ENCODE assay signal across 38 cellular contexts in genomic region chr21:44296103-44296519, GRCh38. TPM values are rescaled to one million over a fixed set of nuclear protein-coding genes. Genes with fewer than 3 reads are reported as not detected.
"Had no signal": no experiment of that assay in that cellular context is flagged by ENCODE, and none has a peak within 500 bp of the region (broad histone marks: within the 10 kb centered on the region; RNA-seq: fewer than 3 reads in every experiment).

No MANE protein-coding gene starts in this region.

- H3K27ac Mint-ChIP-seq: activated naive CD4-positive, alpha-beta T cell treated with anti-CD3 and anti-CD28 coated beads for 36 hours; activated naive CD8-positive, alpha-beta T cell treated with anti-CD3 and anti-CD28 coated beads for 36 hours; immature natural killer cell; natural killer cell; neural progenitor cell had no signal

- H3K4me3 Mint-ChIP-seq: activated naive CD4-positive, alpha-beta T cell treated with anti-CD3 and anti-CD28 coated beads for 36 hours; activated naive CD8-positive, alpha-beta T cell treated with anti-CD3 and anti-CD28 coated beads for 36 hours; effector memory CD8-positive, alpha-beta T cell; immature natural killer cell; natural killer cell; neural progenitor cell; stimulated activated effector memory CD8-positive, alpha-beta T cell treated with anti-CD3 and anti-CD28 coated beads, Interleukin-12 subunit alpha, Interleukin-12 subunit beta, amount 100 ng/mL, for 72 hours had no signal

- H3K27ac ChIP-seq: adrenal gland, body of pancreas, cardiac muscle cell, coronary artery, lower lobe of right lung, neural progenitor cell, stomach, thyroid gland, upper lobe of left lung, vagina, WERI-Rb-1 had no signal

- H3K36me3 Mint-ChIP-seq: immature natural killer cell, natural killer cell, neural progenitor cell had no signal

- H3K27me3 Mint-ChIP-seq: activated naive CD8-positive, alpha-beta T cell treated with anti-CD3 and anti-CD28 coated beads for 36 hours had no signal

- H3K9me3 ChIP-seq: adrenal gland, body of pancreas, lower lobe of right lung, stomach, thyroid gland, upper lobe of left lung, vagina had no signal

- H3K9ac ChIP-seq: neural progenitor cell had no signal

- DNase-seq: activated CD4-positive, alpha-beta T cell treated with anti-CD3 and anti-CD28 coated beads for 48 hours; activated CD4-positive, alpha-beta T cell treated with anti-CD3 and anti-CD28 coated beads, Interleukin-2, amount 50 U/mL, for 48 hours; activated CD8-positive, alpha-beta memory T cell treated with anti-CD3 and anti-CD28 coated beads for 24 hours; activated effector memory CD4-positive, alpha-beta T cell treated with anti-CD3 and anti-CD28 coated beads, Interleukin-2, amount 50 U/mL, for 16 hours; activated naive CD4-positive, alpha-beta T cell treated with anti-CD3 and anti-CD28 coated beads for 36 hours; activated naive CD8-positive, alpha-beta T cell treated with anti-CD3 and anti-CD28 coated beads for 36 hours; adrenal gland; aorta; body of pancreas; effector memory CD8-positive, alpha-beta T cell; erythroblast; head of caudate nucleus; hippocampal formation; immature natural killer cell; kidney; lower lobe of right lung; mesendoderm; natural killer cell; stimulated activated CD4-positive, alpha-beta T cell treated with anti-CD3 and anti-CD28 coated beads, Interleukin-12 subunit alpha, Interleukin-12 subunit beta, amount 100 ng/mL, for 4 hours; stimulated activated CD4-positive, alpha-beta T cell treated with anti-CD3 and anti-CD28 coated beads, Interleukin-4, amount 100 ng/mL, for 24 hours; stomach; T1000; thyroid gland; WERI-Rb-1 had no signal

- H3K4me2 ChIP-seq: neural progenitor cell had no signal

- ATAC-seq: activated CD4-positive, CD25-positive, alpha-beta regulatory T cell treated with anti-CD3 and anti-CD28 coated beads, Interleukin-2, amount 50 U/mL, for 24 hours; body of pancreas; effector memory CD8-positive, alpha-beta T cell; left lobe of liver; lower lobe of right lung; natural killer cell; sciatic nerve; stimulated activated effector memory CD8-positive, alpha-beta T cell treated with anti-CD3 and anti-CD28 coated beads, Interleukin-12 subunit alpha, Interleukin-12 subunit beta, amount 100 ng/mL, for 72 hours had no signal

- H3K36me3 ChIP-seq: adrenal gland, cardiac muscle cell, lower lobe of right lung, neural progenitor cell, stomach, thyroid gland, upper lobe of left lung, vagina, WERI-Rb-1 had no signal

- FAIRE-seq: kidney had no signal

- H3K9me3 Mint-ChIP-seq: activated naive CD4-positive, alpha-beta T cell treated with anti-CD3 and anti-CD28 coated beads for 36 hours; activated naive CD8-positive, alpha-beta T cell treated with anti-CD3 and anti-CD28 coated beads for 36 hours; effector memory CD8-positive, alpha-beta T cell; immature natural killer cell; natural killer cell; neural progenitor cell; stimulated activated effector memory CD8-positive, alpha-beta T cell treated with anti-CD3 and anti-CD28 coated beads, Interleukin-12 subunit alpha, Interleukin-12 subunit beta, amount 100 ng/mL, for 72 hours had no signal

- H3K4me3 ChIP-seq: adrenal gland, body of pancreas, cardiac muscle cell, coronary artery, lower lobe of right lung, neural progenitor cell, skin epidermis, stomach, thyroid gland, upper lobe of left lung, vagina had no signal

- H2AFZ ChIP-seq: neural progenitor cell had no signal

- H3K27me3 ChIP-seq: adrenal gland, body of pancreas, cardiac muscle cell, thyroid gland, upper lobe of left lung, vagina had no signal

RNA-seq across cellular contexts. Expression of gene AIRE, which starts 10.4 kb away (rescaled TPM):
- total RNA-seq: activated naive CD4-positive, alpha-beta T cell treated with anti-CD3 and anti-CD28 coated beads for 36 hours; activated naive CD8-positive, alpha-beta T cell treated with anti-CD3 and anti-CD28 coated beads for 36 hours; left lobe of liver; lower lobe of right lung; natural killer cell; upper lobe of left lung had no signal
- polyA plus RNA-seq: aorta, cardiac muscle cell, immature natural killer cell, stomach had no signal

RNA-seq across cellular contexts. Expression of gene DNMT3L, which starts 34.4 kb away (rescaled TPM):
- total RNA-seq: activated naive CD4-positive, alpha-beta T cell treated with anti-CD3 and anti-CD28 coated beads for 36 hours; activated naive CD8-positive, alpha-beta T cell treated with anti-CD3 and anti-CD28 coated beads for 36 hours; adrenal gland; aorta; body of pancreas; cardiac muscle cell; cerebellum; kidney; lower lobe of right lung; mononuclear cell; natural killer cell; omental fat pad; sciatic nerve; stomach; T-helper 1 cell treated with Interleukin-12 subunit alpha and Interleukin-12 subunit beta and Interleukin-4 antibody, amounts not matched to agents 30 ng/mL and 1 ng/mL, for 36 hours; thyroid gland; upper lobe of left lung; vagina had no signal
- polyA plus RNA-seq: adrenal gland, aorta, cardiac muscle cell, immature natural killer cell, stomach had no signal

RNA-seq across cellular contexts. Expression of gene ICOSLG, which starts 55.4 kb away (rescaled TPM):
- polyA plus RNA-seq: cardiac muscle cell, immature natural killer cell had no signal
